In genomic region chr3:160929595-160929994, GRCh38 we compare ENCODE assay signal across 13 cellular contexts.
DNase-seq lines count a peak whose midpoint lies in the region; ATAC-seq and TF ChIP-seq lines count a peak whose summit lies in the region.
"Had no signal": no experiment of that assay in that cellular context is flagged by ENCODE, and none has a peak within 500 bp of the region (broad histone marks: within the 10 kb centered on the region; RNA-seq: fewer than 3 reads in every experiment).

No MANE protein-coding gene starts in this region.

- no peak overlapping the region for H3K27ac Mint-ChIP-seq in effector memory CD8-positive, alpha-beta T cell

- no peak overlapping the region for H3K4me3 ChIP-seq in epithelial cell of esophagus (ENCODE audit: low read length)
- no peak overlapping the region for H3K4me3 ChIP-seq in mucosa of descending colon
- H3K4me3 ChIP-seq: esophagus squamous epithelium, uterus had no signal

- H3K9me3 Mint-ChIP-seq in effector memory CD8-positive, alpha-beta T cell: no peaks in the 10 kb centered on the region

- H3K27me3 Mint-ChIP-seq in effector memory CD8-positive, alpha-beta T cell: peaks cover 10 to 19% of the 10 kb centered on the region in 2 donors

- ATAC-seq in mucosa of descending colon (peak; percentile 52), HG02588 (IDR thresholded peaks at IDR 0.05; ENCODE audit: unreplicated experiment) (no peak), GM19463 (IDR thresholded peaks at IDR 0.05; ENCODE audit: unreplicated experiment) (no peak)
- ATAC-seq in effector memory CD8-positive, alpha-beta T cell (replicated peaks): no peak

- H3K4me1 ChIP-seq in mucosa of descending colon (ENCODE audit: low read depth): no peaks in the 10 kb centered on the region
- H3K4me1 ChIP-seq: esophagus squamous epithelium, uterus had no signal

- TF ChIP-seq CTCF in epithelial cell of esophagus (IDR thresholded peaks at IDR 0.05; ENCODE audit: insufficient read depth, low read depth, low read length, missing control alignments) (peak; percentile 21), mucosa of descending colon (IDR thresholded peaks at IDR 0.05) (no peak)

- H3K9me3 ChIP-seq in mucosa of descending colon: no peaks in the 10 kb centered on the region
- H3K9me3 ChIP-seq: esophagus squamous epithelium, uterus had no signal

- H3K4me3 Mint-ChIP-seq in effector memory CD8-positive, alpha-beta T cell: no peak overlapping the region

- no peaks in the 10 kb centered on the region for H3K36me3 Mint-ChIP-seq in effector memory CD8-positive, alpha-beta T cell (ENCODE audit: insufficient read depth)

- DNase-seq in DMS53 (lab: John Stamatoyannopoulos, UW) (peak; percentile 77), NCI-H2029 treated with DMSO at 0.1 percent for 48 hours (lab: John Stamatoyannopoulos, UW) (peak; percentile 1), epithelial cell of esophagus (ENCODE audit: low read depth) (no peak), mucosa of descending colon (peak in 2 of 3 donors; percentile 30 to 31)
- no peak for DNase-seq in effector memory CD8-positive, alpha-beta T cell
- no peak for DNase-seq in activated CD4-positive, alpha-beta T cell treated with anti-CD3 and anti-CD28 coated beads for 4 hours
- DNase-seq: esophagus squamous epithelium; NCI-H1436; stimulated activated CD4-positive, alpha-beta T cell treated with anti-CD3 and anti-CD28 coated beads, Interleukin-4, amount 100 ng/mL, for 1 hour; T-helper 2 cell had no signal

- no peaks in the 10 kb centered on the region for H3K36me3 ChIP-seq in mucosa of descending colon (ENCODE audit: low read depth)
- H3K36me3 ChIP-seq: esophagus squamous epithelium, uterus had no signal

- H3K4me1 Mint-ChIP-seq in effector memory CD8-positive, alpha-beta T cell (ENCODE audit: low read depth in 2 of 2): no peaks in the 10 kb centered on the region

- intact Hi-C loops in mucosa of descending colon (cut with DNase I, micrococcal nuclease): no loop called here

Comparison
In these comparisons a context has a peak if more than half of its experiments do, and no peak if none do; other contexts are left out.
1. DNase-seq: peak in DMS53 (single experiment), NCI-H2029 treated with DMSO at 0.1 percent for 48 hours (single experiment) and mucosa of descending colon (2 of 3); none in epithelial cell of esophagus (single experiment), effector memory CD8-positive, alpha-beta T cell (0 of 3) and activated CD4-positive, alpha-beta T cell treated with anti-CD3 and anti-CD28 coated beads for 4 hours (0 of 2).